1 cellular context compared by ENCODE assay signal in genomic region chr15:40064231-40064894, GRCh38.
TF ChIP-seq lines count a peak whose summit lies in the region.

No MANE protein-coding gene starts in this region.

TF ChIP-seq in GM12878, 131 proteins besides CTCF, POLR2A, EP300 and RAD21 (continued from another document and continues in another):
- TF ChIP-seq E2F8 (IDR thresholded peaks at IDR 0.05; ENCODE audit: low read depth, partially characterized antibody) (no peak), E2F4 (IDR thresholded peaks at IDR 0.05; ENCODE audit: low read depth, low read length) (no peak), SPI1 (IDR thresholded peaks at IDR 0.05; ENCODE audit: borderline replicate concordance, insufficient read depth, low read depth, low read length) (peak; percentile 88), CBX5 (IDR thresholded peaks at IDR 0.05; ENCODE audit: low read depth) (no peak), CHD1 (IDR thresholded peaks at IDR 0.05; ENCODE audit: low read depth, low read length) (no peak), MTA3 (IDR thresholded peaks at IDR 0.05; ENCODE audit: borderline replicate concordance, low read length) (no peak; the same call in 1 of the 2 replicates), TBL1XR1 (IDR thresholded peaks at IDR 0.05; ENCODE audit: low read depth, low read length) (peak; percentile 54; the same call in 1 of the 2 replicates), ZNF217 (IDR thresholded peaks at IDR 0.05) (no peak), IKZF1 (conservative IDR thresholded peaks at IDR 0.05) (peak; percentile 80), CHD2 (IDR thresholded peaks at IDR 0.05; ENCODE audit: borderline replicate concordance, low read depth, low read length) (peak; percentile 59; the same call in 1 of the 2 replicates), SMC3 (IDR thresholded peaks at IDR 0.05; ENCODE audit: borderline replicate concordance, low read length) (peak; percentile 38; the same call in 1 of the 2 replicates), ETV6 (conservative IDR thresholded peaks at IDR 0.05 in 1 of 2, IDR thresholded peaks at IDR 0.05 in 1 of 2; ENCODE audit: borderline replicate concordance in 1 of 2, low read depth in 1 of 2) (peak in 1 of 2 experiments; percentile 88; a peak in 2 of 4 replicates), USF2 (IDR thresholded peaks at IDR 0.05; ENCODE audit: borderline replicate concordance, low read depth, low read length) (no peak), ZSCAN29 (IDR thresholded peaks at IDR 0.05) (peak; percentile 71), HDAC2 (IDR thresholded peaks at IDR 0.05) (no peak; the same call in 1 of the 2 replicates), RUNX3 (IDR thresholded peaks at IDR 0.05; ENCODE audit: low read length) (peak; percentile 83), CEBPB (IDR thresholded peaks at IDR 0.05; ENCODE audit: borderline replicate concordance in 1 of 2, low read depth in 2 of 2, low read length in 2 of 2) (peak in 1 of 2 experiments; percentile 71; a peak in 1 of 4 replicates), MEF2A (IDR thresholded peaks at IDR 0.05; ENCODE audit: insufficient read depth, low read depth, low read length) (peak; percentile 42; the same call in 1 of the 2 replicates), LARP7 (IDR thresholded peaks at IDR 0.05) (no peak), WRNIP1 (IDR thresholded peaks at IDR 0.05; ENCODE audit: borderline replicate concordance, low read depth, low read length) (no peak), MTA2 (IDR thresholded peaks at IDR 0.05; ENCODE audit: low read depth) (peak; percentile 31; the same call in 1 of the 2 replicates), ZNF687 (IDR thresholded peaks at IDR 0.05) (peak; percentile 89; the same call in 1 of the 2 replicates), PML (IDR thresholded peaks at IDR 0.05; ENCODE audit: low read length) (peak; percentile 51; the same call in 1 of the 2 replicates), NBN (IDR thresholded peaks at IDR 0.05) (0 out of 2 replicates have a peak, but pooled peaks have one; percentile 54), EGR1 (IDR thresholded peaks at IDR 0.05; ENCODE audit: borderline replicate concordance in 1 of 2, low read depth in 2 of 2, low read length in 2 of 2) (peak in 1 of 2 experiments; percentile 57; a peak in 1 of 3 replicates), NR2F1 (conservative IDR thresholded peaks at IDR 0.05) (no peak), POLR2AphosphoS2 (IDR thresholded peaks at IDR 0.05; ENCODE audit: low read depth, low read length) (no peak), JUNB (IDR thresholded peaks at IDR 0.05) (peak; percentile 89), ZBED1 (IDR thresholded peaks at IDR 0.05; ENCODE audit: borderline replicate concordance) (peak; percentile 67; the same call in 1 of the 2 replicates), SP1 (IDR thresholded peaks at IDR 0.05; ENCODE audit: low read depth, low read length) (peak; percentile 54), TARDBP (IDR thresholded peaks at IDR 0.05; ENCODE audit: borderline replicate concordance) (no peak), MEF2B (IDR thresholded peaks at IDR 0.05; ENCODE audit: partially characterized antibody, poor library complexity, severe bottlenecking) (peak; percentile 65), GATAD2B (conservative IDR thresholded peaks at IDR 0.05; ENCODE audit: low read depth) (0 out of 2 replicates have a peak, but pooled peaks have one; percentile 29), ZZZ3 (IDR thresholded peaks at IDR 0.05; ENCODE audit: control insufficient read depth, insufficient read length, low read depth) (no peak), HDGF (IDR thresholded peaks at IDR 0.05) (no peak), ZNF592 (IDR thresholded peaks at IDR 0.05) (no peak), SREBF1 (IDR thresholded peaks at IDR 0.05; ENCODE audit: low read length) (no peak), YY1 (IDR thresholded peaks at IDR 0.05; ENCODE audit: low read depth, low read length) (peak; percentile 57; the same call in 1 of the 2 replicates)
- TF ChIP-seq, protein P1, sequence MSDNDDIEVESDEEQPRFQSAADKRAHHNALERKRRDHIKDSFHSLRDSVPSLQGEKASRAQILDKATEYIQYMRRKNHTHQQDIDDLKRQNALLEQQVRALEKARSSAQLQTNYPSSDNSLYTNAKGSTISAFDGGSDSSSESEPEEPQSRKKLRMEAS (IDR thresholded peaks at IDR 0.05; ENCODE audit: low read depth, low read length): peak; percentile 69
- TF ChIP-seq, protein P2, sequence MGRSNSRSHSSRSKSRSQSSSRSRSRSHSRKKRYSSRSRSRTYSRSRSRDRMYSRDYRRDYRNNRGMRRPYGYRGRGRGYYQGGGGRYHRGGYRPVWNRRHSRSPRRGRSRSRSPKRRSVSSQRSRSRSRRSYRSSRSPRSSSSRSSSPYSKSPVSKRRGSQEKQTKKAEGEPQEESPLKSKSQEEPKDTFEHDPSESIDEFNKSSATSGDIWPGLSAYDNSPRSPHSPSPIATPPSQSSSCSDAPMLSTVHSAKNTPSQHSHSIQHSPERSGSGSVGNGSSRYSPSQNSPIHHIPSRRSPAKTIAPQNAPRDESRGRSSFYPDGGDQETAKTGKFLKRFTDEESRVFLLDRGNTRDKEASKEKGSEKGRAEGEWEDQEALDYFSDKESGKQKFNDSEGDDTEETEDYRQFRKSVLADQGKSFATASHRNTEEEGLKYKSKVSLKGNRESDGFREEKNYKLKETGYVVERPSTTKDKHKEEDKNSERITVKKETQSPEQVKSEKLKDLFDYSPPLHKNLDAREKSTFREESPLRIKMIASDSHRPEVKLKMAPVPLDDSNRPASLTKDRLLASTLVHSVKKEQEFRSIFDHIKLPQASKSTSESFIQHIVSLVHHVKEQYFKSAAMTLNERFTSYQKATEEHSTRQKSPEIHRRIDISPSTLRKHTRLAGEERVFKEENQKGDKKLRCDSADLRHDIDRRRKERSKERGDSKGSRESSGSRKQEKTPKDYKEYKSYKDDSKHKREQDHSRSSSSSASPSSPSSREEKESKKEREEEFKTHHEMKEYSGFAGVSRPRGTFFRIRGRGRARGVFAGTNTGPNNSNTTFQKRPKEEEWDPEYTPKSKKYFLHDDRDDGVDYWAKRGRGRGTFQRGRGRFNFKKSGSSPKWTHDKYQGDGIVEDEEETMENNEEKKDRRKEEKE (IDR thresholded peaks at IDR 0.05): no peak
- TF ChIP-seq, protein P3, sequence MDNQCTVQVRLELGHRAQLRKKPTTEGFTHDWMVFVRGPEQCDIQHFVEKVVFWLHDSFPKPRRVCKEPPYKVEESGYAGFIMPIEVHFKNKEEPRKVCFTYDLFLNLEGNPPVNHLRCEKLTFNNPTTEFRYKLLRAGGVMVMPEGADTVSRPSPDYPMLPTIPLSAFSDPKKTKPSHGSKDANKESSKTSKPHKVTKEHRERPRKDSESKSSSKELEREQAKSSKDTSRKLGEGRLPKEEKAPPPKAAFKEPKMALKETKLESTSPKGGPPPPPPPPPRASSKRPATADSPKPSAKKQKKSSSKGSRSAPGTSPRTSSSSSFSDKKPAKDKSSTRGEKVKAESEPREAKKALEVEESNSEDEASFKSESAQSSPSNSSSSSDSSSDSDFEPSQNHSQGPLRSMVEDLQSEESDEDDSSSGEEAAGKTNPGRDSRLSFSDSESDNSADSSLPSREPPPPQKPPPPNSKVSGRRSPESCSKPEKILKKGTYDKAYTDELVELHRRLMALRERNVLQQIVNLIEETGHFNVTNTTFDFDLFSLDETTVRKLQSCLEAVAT (IDR thresholded peaks at IDR 0.05): 0 out of 2 replicates have a peak, but pooled peaks have one; percentile 46
